8 cellular contexts compared by ENCODE assay signal in the genomic region with DNA sequence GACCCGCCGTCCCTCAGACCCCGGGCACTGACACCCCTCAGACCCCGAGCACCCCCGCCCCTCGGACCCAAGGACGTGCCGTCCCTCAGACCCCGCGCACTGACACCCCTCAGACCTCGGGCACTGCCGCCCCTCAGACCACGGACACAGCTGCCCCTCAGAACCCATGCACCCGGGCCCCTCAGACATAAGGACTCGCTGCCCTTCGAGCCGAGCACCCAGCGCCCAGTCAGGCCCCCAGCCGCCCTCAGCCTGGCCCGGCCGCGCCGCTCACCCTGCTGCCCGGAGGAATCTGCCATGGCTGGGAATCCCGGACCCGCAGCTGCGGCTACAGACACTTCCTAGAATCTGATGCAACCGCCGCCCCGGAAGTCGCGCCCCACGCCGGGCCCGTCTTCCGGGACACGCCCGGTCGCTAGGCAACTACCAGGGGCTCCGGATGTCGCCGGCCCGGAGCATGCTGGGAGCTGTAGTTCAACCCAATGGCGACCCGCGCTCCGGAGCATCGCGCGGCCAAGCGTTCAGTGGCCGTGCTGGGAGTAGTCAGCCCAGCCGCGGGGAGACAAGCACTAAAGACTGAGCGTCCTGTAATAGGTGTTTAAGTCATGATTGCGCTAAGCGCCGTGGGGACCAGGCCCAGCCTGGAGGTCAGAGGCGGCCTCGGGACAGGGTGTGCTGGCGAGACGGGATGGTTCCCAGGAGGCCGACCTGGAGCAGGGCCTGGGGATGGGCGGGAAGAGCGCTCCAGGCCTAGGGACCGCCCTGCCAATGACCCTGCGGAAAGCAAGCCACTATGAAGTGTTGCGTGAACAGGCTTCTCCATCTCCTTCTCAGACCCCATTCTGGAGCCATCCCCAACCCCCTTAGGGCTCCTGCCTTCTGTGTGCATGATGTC. TPM values are rescaled to one million over a fixed set of nuclear protein-coding genes. Genes with fewer than 3 reads are reported as not detected.
DNase-seq lines count a peak whose midpoint lies in the region; ATAC-seq and TF ChIP-seq lines count a peak whose summit lies in the region.

A gene (minus strand): TSS at position 355 of the 895 bp plus-strand sequence. CDS start 56 bp downstream, at position 299.

- peak within 1 kb of the TSS; percentile 91 for H3K27ac Mint-ChIP-seq in progenitor cell of endocrine pancreas

- no peaks in the 10 kb centered on the region for H3K9me3 Mint-ChIP-seq in progenitor cell of endocrine pancreas (ENCODE audit: low read depth)

- peak within 1 kb of the TSS; percentile 97 for H3K4me3 ChIP-seq in GM12875 (ENCODE audit: low read depth, low read length)
- H3K4me3 ChIP-seq in adrenal gland, result peak within 1 kb of the TSS; percentile 11 to 97 (median 74)

- intact Hi-C loops in adrenal gland (cut with DNase I), result no loop called here
- intact Hi-C loops in left cardiac atrium (cut with DNase I), result no loop called here

- H3K9me3 ChIP-seq in adrenal gland (replicated peaks in 1 of 3), result no peaks in the 10 kb centered on the region

- TF ChIP-seq CTCF in GM12875 (IDR thresholded peaks at IDR 0.05; ENCODE audit: borderline replicate concordance, insufficient read depth, low read depth, low read length) (no peak), adrenal gland (IDR thresholded peaks at IDR 0.05) (no peak), progenitor cell of endocrine pancreas (IDR thresholded peaks at IDR 0.05; ENCODE audit: unreplicated experiment) (no peak)

- H3K4me3 Mint-ChIP-seq in progenitor cell of endocrine pancreas (ENCODE audit: low read depth), result peak within 1 kb of the TSS; percentile 92

- DNase-seq in NCI-H1436 (lab: John Stamatoyannopoulos, UW), result peak; percentile 88
- DNase-seq in T-helper 1 cell, result peak; percentile 88 to 96 (median 91)
- DNase-seq in adrenal gland, result peak; percentile 93 to 98 (median 96)
- peak; percentile 98 for DNase-seq in left cardiac atrium
- peak; percentile 82 for DNase-seq in progenitor cell of endocrine pancreas (ENCODE audit: low spot score, unreplicated experiment)
- DNase-seq in ureter (ENCODE audit: low spot score), result peak; percentile 95

- WGBS in adrenal gland, 4 donors, result 0 to 2% (median 1%) methylated on average over 10 to 68 of the region's 68 CpGs

- H3K4me1 Mint-ChIP-seq in progenitor cell of endocrine pancreas (ENCODE audit: low read depth), result peaks cover 6% of the 10 kb centered on the region

- H3K27ac ChIP-seq in adrenal gland, result peak within 1 kb of the TSS in 4 of 5 donors; percentile 33 to 85 (median 66)

- peak; percentile 16 to 77 for TF ChIP-seq POLR2A in adrenal gland (IDR thresholded peaks at IDR 0.05)

- H3K4me1 ChIP-seq in adrenal gland (replicated peaks in 1 of 2), result peaks cover 0 to 12% of the 10 kb centered on the region in 2 donors

- H3K27me3 Mint-ChIP-seq in progenitor cell of endocrine pancreas, result no peaks in the 10 kb centered on the region

- H3K36me3 Mint-ChIP-seq in progenitor cell of endocrine pancreas (ENCODE audit: insufficient read depth), result peaks cover 5% of the 10 kb centered on the region

- no peaks in the 10 kb centered on the region for H3K36me3 ChIP-seq in adrenal gland (replicated peaks in 1 of 2)

- no peaks in the 10 kb centered on the region for H3K27me3 ChIP-seq in adrenal gland

- ATAC-seq in HG02798 (IDR thresholded peaks at IDR 0.05; ENCODE audit: poor library complexity, unreplicated experiment) (peak; percentile 99), left cardiac atrium (peak; percentile 99)

RNA-seq across cellular contexts. Expression of the gene that starts here (rescaled TPM):
- total RNA-seq in adrenal gland (10 to 100 TPM; 25.5 to 46.7 (median 30.0) TPM), left cardiac atrium (10 to 100 TPM; 16.8 to 28.7 TPM), progenitor cell of endocrine pancreas (56.4 and 64.5 TPM in 2 replicates), ureter (90.0 TPM)
- polyA plus RNA-seq in adrenal gland, result 10 to 100 TPM; 31.1 to 35.2 (median 32.5) TPM

Comparison
In these comparisons a context has a peak if more than half of its experiments do, and no peak if none do; other contexts are left out.
1. Peak in every context shown above with its lines: DNase-seq, ATAC-seq, H3K4me3 ChIP-seq and H3K27ac ChIP-seq.